ENCODE assay signal across 14 cellular contexts in the genomic region with DNA sequence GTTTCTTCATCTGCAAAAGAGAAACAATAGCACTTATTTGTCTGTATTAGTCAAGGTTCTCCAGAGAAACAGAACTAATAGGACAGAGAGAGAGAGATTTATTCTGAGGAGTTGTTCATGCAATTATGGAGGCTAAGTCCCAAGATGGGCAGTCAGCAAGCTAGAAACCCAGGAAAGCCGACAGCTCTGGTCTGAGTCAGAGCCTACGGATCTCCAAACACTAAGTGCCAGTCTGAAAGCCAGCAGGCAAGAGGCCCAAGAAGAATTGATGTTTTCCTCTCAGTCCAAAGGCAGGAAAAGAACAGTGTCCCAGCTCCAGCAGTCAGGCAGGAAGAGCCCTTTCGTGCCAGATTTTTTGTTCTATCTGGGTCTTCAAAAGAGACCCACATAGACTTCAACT. TPM values are rescaled to one million over a fixed set of nuclear protein-coding genes. Genes with fewer than 3 reads are reported as not detected.
DNase-seq lines count a peak whose midpoint lies in the region; TF ChIP-seq lines count a peak whose summit lies in the region.
"Had no signal": no experiment of that assay in that cellular context is flagged by ENCODE, and none has a peak within 500 bp of the region (broad histone marks: within the 10 kb centered on the region; RNA-seq: fewer than 3 reads in every experiment).

No MANE protein-coding gene starts in this region.

- H3F3A ChIP-seq in GM23248 (ENCODE audit: insufficient read depth), result no peaks in the 10 kb centered on the region

- POLR2A ChIA-PET in AG04450 (lab: Yijun Ruan, JAX) (no interaction called here), OCI-LY7 (lab: Charles Lee) (no interaction called here)

- H3K18ac ChIP-seq in H9 (ENCODE audit: insufficient read length, low read depth, low read length), result no peak overlapping the region

- no peaks in the 10 kb centered on the region for H3K23me2 ChIP-seq in H9 (ENCODE audit: insufficient read length, low read depth, low read length, poor library complexity, severe bottlenecking)

- H3K4me2 ChIP-seq in GM23248 (ENCODE audit: unreplicated experiment) (no peak overlapping the region), OCI-LY3 (ENCODE audit: low read length) (peak overlapping the region; percentile 16; the same call in 1 of the 2 replicates), OCI-LY7 (ENCODE audit: low read length) (no peak overlapping the region), H9 (ENCODE audit: insufficient read depth, insufficient read length, low read length) (no peak overlapping the region)

- H4K20me1 ChIP-seq in GM23248 (ENCODE audit: insufficient read depth), result no peaks in the 10 kb centered on the region
- no peaks in the 10 kb centered on the region for H4K20me1 ChIP-seq in OCI-LY3 (ENCODE audit: insufficient read depth, low read length)
- H4K20me1 ChIP-seq in OCI-LY7 (ENCODE audit: insufficient read depth, low read length), result no peaks in the 10 kb centered on the region
- H4K20me1 ChIP-seq in H9 (ENCODE audit: control insufficient read depth, insufficient read depth, insufficient read length), result no peaks in the 10 kb centered on the region

- TF ChIP-seq CTCF in AG04450 (IDR thresholded peaks at IDR 0.05; ENCODE audit: low read depth, low read length) (no peak), OCI-LY3 (IDR thresholded peaks at IDR 0.05; ENCODE audit: low read depth, low read length) (no peak), OCI-LY7 (conservative IDR thresholded peaks at IDR 0.05; ENCODE audit: low read length) (no peak), H9 (conservative IDR thresholded peaks at IDR 0.05) (no peak)

- H3K79me2 ChIP-seq in GM23248 (ENCODE audit: insufficient read depth) (no peaks in the 10 kb centered on the region), OCI-LY3 (ENCODE audit: low read length) (peaks cover 16% of the 10 kb centered on the region; the same call in 1 of the 2 replicates), OCI-LY7 (ENCODE audit: insufficient read depth, low read depth, low read length) (no peaks in the 10 kb centered on the region), H9 (ENCODE audit: insufficient read depth, low read length) (no peaks in the 10 kb centered on the region)

- H3K27ac Mint-ChIP-seq in H9, result no peak overlapping the region
- H3K27ac Mint-ChIP-seq: CD14-positive monocyte; CD8-positive, alpha-beta T cell; IgD-negative memory B cell had no signal

- no peak overlapping the region for H2BK15ac ChIP-seq in H9 (ENCODE audit: low read depth, low read length)

- H3K36me3 Mint-ChIP-seq in H9 (ENCODE audit: insufficient read depth in 1 of 3, low read depth in 3 of 3), result no peaks in the 10 kb centered on the region; a peak in 1 of 7 replicates
- H3K36me3 Mint-ChIP-seq: CD14-positive monocyte; CD8-positive, alpha-beta T cell had no signal

- no peak overlapping the region for H3T11ph ChIP-seq in H9 (ENCODE audit: low read length)

- H3K4me3 ChIP-seq in AG04450 (ENCODE audit: low read depth, low read length) (no peak overlapping the region), GM23248 (no peak overlapping the region), OCI-LY3 (ENCODE audit: low read length) (0 out of 2 replicates have a peak overlapping the region, but pooled peaks have one; percentile 6), OCI-LY7 (ENCODE audit: low read depth, low read length, poor library complexity, severe bottlenecking) (no peak overlapping the region)

- H3K27me3 ChIP-seq in AG04450 (ENCODE audit: control insufficient read depth, insufficient read depth, low read length) (peaks cover 5% of the 10 kb centered on the region), GM23248 (replicated peaks; ENCODE audit: insufficient read depth) (no peaks in the 10 kb centered on the region; the same call in 1 of the 2 replicates), OCI-LY3 (ENCODE audit: low read depth, low read length) (no peaks in the 10 kb centered on the region), H9 (ENCODE audit: insufficient read depth, low read length) (no peaks in the 10 kb centered on the region)

- peak overlapping the region; percentile 21 for H3K27ac ChIP-seq in AG04450 (ENCODE audit: low read depth, low read length)
- H3K27ac ChIP-seq in GM23248, result no peak overlapping the region
- H3K27ac ChIP-seq in OCI-LY3 (ENCODE audit: low read length), result peak overlapping the region; percentile 96
- no peak overlapping the region for H3K27ac ChIP-seq in OCI-LY7 (ENCODE audit: low read depth, low read length, poor library complexity, severe bottlenecking)
- H3K27ac ChIP-seq in H9 (ENCODE audit: insufficient read length, low read depth, low read length), result no peak overlapping the region

- no peak overlapping the region for H2BK12ac ChIP-seq in H9 (ENCODE audit: insufficient read length, low read depth, low read length)

- BruUV-seq in OCI-LY7 (replicated peaks; lab: Mats Ljungman, UMichigan), result no TSS peak

- no peak overlapping the region for H4K91ac ChIP-seq in H9 (ENCODE audit: insufficient read length, low read depth, low read length)

- H3K79me1 ChIP-seq in H9 (ENCODE audit: insufficient read depth, low read depth, low read length, poor library complexity, severe bottlenecking), result no peaks in the 10 kb centered on the region

- DNase-seq in AG04450 (ENCODE audit: low read depth, low spot score) (no peak), GM23248 (peak; percentile 34), medulla oblongata (ENCODE audit: extremely low spot score) (peak; percentile 30), NCI-H1417 (lab: John Stamatoyannopoulos, UW) (no peak), OCI-LY7 (ENCODE audit: low spot score) (no peak), H9 (no peak)
- DNase-seq: 8988T; Caco-2; CD8-positive, alpha-beta T cell; DND-41; GDM1 had no signal

- H3K36me3 ChIP-seq in GM23248 (ENCODE audit: low read depth) (no peaks in the 10 kb centered on the region), OCI-LY3 (replicated peaks; ENCODE audit: low read depth, low read length) (peaks cover 20% of the 10 kb centered on the region), OCI-LY7 (ENCODE audit: insufficient read depth, low read length) (no peaks in the 10 kb centered on the region)

- 40% methylated on average over 3 of the region's 3 CpGs for WGBS in GM23248 (ENCODE audit: low coverage in 1 of 2, low lambda C conversion rate in 2 of 2, missing lambda C conversion rate in 2 of 2), 2 experiments
- WGBS in H9 (ENCODE audit: extremely low coverage, insufficient read length, low lambda C conversion rate), result no CpG with 5 or more reads among the region's 3 CpGs

- no peak overlapping the region for H2BK120ac ChIP-seq in H9 (ENCODE audit: low read depth, low read length, poor library complexity, severe bottlenecking)

- H3K9me2 ChIP-seq in GM23248 (ENCODE audit: insufficient read depth) (no peaks in the 10 kb centered on the region), OCI-LY7 (ENCODE audit: insufficient read depth, low read length) (no peaks in the 10 kb centered on the region)

- no peak overlapping the region for H2AK5ac ChIP-seq in H9 (ENCODE audit: insufficient read length, low read length)

- no peak overlapping the region for H3K4ac ChIP-seq in H9 (ENCODE audit: low read depth, low read length)

- no peak overlapping the region for H3K56ac ChIP-seq in H9 (ENCODE audit: insufficient read length, low read depth, low read length)

- no peak overlapping the region for H4K8ac ChIP-seq in H9 (replicated peaks; ENCODE audit: insufficient read length, low read depth, low read length)

- H4K5ac ChIP-seq in H9 (ENCODE audit: insufficient read length, low read depth, low read length), result no peak overlapping the region

- peaks cover 11 to 12% of the 10 kb centered on the region in 2 experiments for H3K4me1 Mint-ChIP-seq in H9

- intact Hi-C loops in OCI-LY7 (cut with micrococcal nuclease; ENCODE audit: unreplicated experiment), result no loop called here

- in situ Hi-C loops in GM23248 (cut with MboI), result no loop called here

- no peak overlapping the region for H2BK20ac ChIP-seq in H9 (ENCODE audit: low read depth, low read length, poor library complexity, severe bottlenecking)

- H3K9me3 Mint-ChIP-seq in H9, result peaks cover 0 to 4% of the 10 kb centered on the region in 2 experiments; a peak in 4 of 5 replicates
- H3K9me3 Mint-ChIP-seq: CD8-positive, alpha-beta T cell had no signal

- no peak overlapping the region for H3K4me3 Mint-ChIP-seq in H9
- H3K4me3 Mint-ChIP-seq: CD14-positive monocyte; CD8-positive, alpha-beta T cell; IgD-negative memory B cell had no signal

- H3K4me1 ChIP-seq in GM23248 (ENCODE audit: insufficient read depth), result 0 out of 2 replicates have a peak, but pooled peaks cover 3% of the 10 kb centered on the region
- peaks cover 76% of the 10 kb centered on the region for H3K4me1 ChIP-seq in OCI-LY3 (ENCODE audit: low read length)
- H3K4me1 ChIP-seq in OCI-LY7 (ENCODE audit: insufficient read depth, low read length, poor library complexity, severe bottlenecking), result no peaks in the 10 kb centered on the region
- no peaks in the 10 kb centered on the region; the same call in 1 of the 2 replicates for H3K4me1 ChIP-seq in H9 (ENCODE audit: insufficient read depth, low read length)

- no peaks in the 10 kb centered on the region for H3K9me3 ChIP-seq in AG04450 (ENCODE audit: control insufficient read depth, insufficient read depth, low read length)
- no peaks in the 10 kb centered on the region for H3K9me3 ChIP-seq in GM23248 (ENCODE audit: low read depth)
- H3K9me3 ChIP-seq in OCI-LY3 (ENCODE audit: insufficient read depth, low read length), result peaks cover 6% of the 10 kb centered on the region; the same call in 1 of the 2 replicates
- H3K9me3 ChIP-seq in OCI-LY7 (ENCODE audit: low read length), result no peaks in the 10 kb centered on the region
- H3K9me3 ChIP-seq in H9 (ENCODE audit: control insufficient read depth, low read depth, low read length), result no peaks in the 10 kb centered on the region
- H3K9me3 ChIP-seq: Caco-2 had no signal

- peaks cover 4% of the 10 kb centered on the region for H3K27me3 Mint-ChIP-seq in H9 (ENCODE audit: low read depth)

- H3K14ac ChIP-seq in H9 (ENCODE audit: insufficient read depth, low read length), result no peak overlapping the region

- CTCF ChIA-PET in AG04450 (lab: Charles Lee), result interaction anchor here (0.9 to 10.6 kb wide), 3 partner anchors 14 to 286 kb away, joined by 4 to 360 read pairs (median 4); a partner anchor contains a TSS
- CTCF ChIA-PET in OCI-LY7 (lab: Charles Lee; ENCODE audit: unreplicated experiment), result no interaction called here

- H2AFZ ChIP-seq in GM23248, result no peak overlapping the region
- no peak overlapping the region for H2AFZ ChIP-seq in OCI-LY3 (ENCODE audit: low read depth, low read length)
- no peak overlapping the region for H2AFZ ChIP-seq in OCI-LY7 (ENCODE audit: low read length)
- no peak overlapping the region for H2AFZ ChIP-seq in H9 (ENCODE audit: low read length)

- H3K9ac ChIP-seq in GM23248 (no peak overlapping the region), OCI-LY3 (ENCODE audit: low read length) (no peak overlapping the region; the same call in 1 of the 2 replicates), H9 (ENCODE audit: extremely low read depth, insufficient read length, low read length) (no peak overlapping the region)

- no peak overlapping the region for H3K23ac ChIP-seq in H9 (ENCODE audit: insufficient read length, low read depth, low read length)

- no peak overlapping the region for H2BK5ac ChIP-seq in H9 (ENCODE audit: insufficient read length, low read length)

RNA-seq across cellular contexts. Expression of gene SLC66A3, which starts 36.5 kb away (rescaled TPM):
- 40.1 and 42.6 TPM in 2 replicates for polyA plus RNA-seq in AG04450 (2011; rRNA removed)
- 34.8 and 39.5 TPM in 2 replicates for polyA minus RNA-seq in AG04450 (2011; rRNA and poly(A)+ RNA removed)
- 34.9 and 46.4 TPM in 2 replicates for total RNA-seq in GM23248 (2014; rRNA removed; shearing (Covaris generic))
- 46.8 and 53.6 TPM in 2 replicates for polyA plus RNA-seq in GM23248 (2016; fragmentation: Nextera tagmentation; extraction: Ambion mirVana)
- total RNA-seq in OCI-LY7 (2014; rRNA removed; shearing (Covaris generic)), result 5.4 and 6.0 TPM in 2 replicates
- 8.5 and 10.0 TPM in 2 replicates for total RNA-seq in OCI-LY7 (2022)
- 13.3 and 14.5 TPM in 2 replicates for total RNA-seq in H9 (2021)

Comparison
In these comparisons a context has a peak if more than half of its experiments do, and no peak if none do; other contexts are left out.
1. DNase-seq: peak in GM23248 (single experiment) and medulla oblongata (single experiment); none in AG04450 (single experiment), NCI-H1417 (0 of 3), OCI-LY7 (single experiment) and H9 (single experiment).
2. H3K27ac ChIP-seq: peak in AG04450 (single experiment) and OCI-LY3 (single experiment); none in GM23248 (single experiment), OCI-LY7 (single experiment) and H9 (single experiment).